ENCODE assay signal across 22 cellular contexts in the genomic region with DNA sequence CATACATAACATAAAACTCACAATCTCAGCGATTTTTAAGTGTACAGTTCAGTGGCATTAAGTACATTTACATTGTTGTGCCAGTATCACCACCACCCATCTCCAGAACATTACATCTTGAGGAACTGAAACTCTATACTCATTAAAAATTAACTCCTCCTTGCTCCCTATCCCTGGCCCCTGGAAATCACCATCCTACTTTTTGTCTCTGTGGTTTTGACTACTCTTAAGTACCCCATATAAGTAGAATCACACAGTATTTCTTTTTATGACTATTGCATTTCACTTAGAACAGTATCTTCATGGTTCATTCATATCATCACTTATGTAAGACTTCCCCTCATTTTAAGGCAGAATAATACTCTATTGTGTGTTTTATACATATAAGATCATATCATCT.
DNase-seq lines count a peak whose midpoint lies in the region; ATAC-seq and TF ChIP-seq lines count a peak whose summit lies in the region.
"Had no signal": no experiment of that assay in that cellular context is flagged by ENCODE, and none has a peak within 500 bp of the region (broad histone marks: within the 10 kb centered on the region; RNA-seq: fewer than 3 reads in every experiment).

No MANE protein-coding gene starts in this region.

- DNase-seq in AG20443 (ENCODE audit: low spot score) (no peak), upper lobe of left lung (no peak)
- no peak for DNase-seq in activated CD4-positive, alpha-beta T cell treated with anti-CD3 and anti-CD28 coated beads for 1 hour
- DNase-seq: ACHN; activated naive CD4-positive, alpha-beta T cell treated with anti-CD3 and anti-CD28 coated beads, Interleukin-2, amount 50 U/mL, for 16 hours; aorta; central memory CD4-positive, alpha-beta T cell; dorsolateral prefrontal cortex; H7; hippocampal formation; NCI-H146; NCI-H748 treated with DMSO at 0.1 percent for 48 hours; posterior cingulate gyrus; Right ventricle myocardium superior had no signal

- no peak overlapping the region for H3K27ac ChIP-seq in upper lobe of left lung
- H3K27ac ChIP-seq: C4-2B, dorsolateral prefrontal cortex, HL-60 had no signal

- TF ChIP-seq EP300 in upper lobe of left lung (IDR thresholded peaks at IDR 0.05) = no peak

- H3K9me3 ChIP-seq in upper lobe of left lung = peaks cover 0 to 6% (median 0%) of the 10 kb centered on the region in 4 donors

- no peaks in the 10 kb centered on the region for H3K27me3 ChIP-seq in upper lobe of left lung

- TF ChIP-seq CTCF in upper lobe of left lung (IDR thresholded peaks at IDR 0.05) = no peak

- no peaks in the 10 kb centered on the region for H3K36me3 ChIP-seq in upper lobe of left lung

- H3K4me1 ChIP-seq in upper lobe of left lung = no peaks in the 10 kb centered on the region

- no peak for TF ChIP-seq POLR2A in upper lobe of left lung (IDR thresholded peaks at IDR 0.05)

- WGBS in upper lobe of left lung, 2 donors = 63 to 65% methylated on average over 1 of the region's 1 CpG

- H3K4me3 ChIP-seq in upper lobe of left lung = no peak overlapping the region
- H3K4me3 ChIP-seq: dorsolateral prefrontal cortex had no signal

- ATAC-seq in GM18508 (IDR thresholded peaks at IDR 0.05; ENCODE audit: insufficient read depth, unreplicated experiment) (peak; percentile 74), GM19043 (IDR thresholded peaks at IDR 0.05; ENCODE audit: low read depth, unreplicated experiment) (peak; percentile 60), HG02763 (IDR thresholded peaks at IDR 0.05; ENCODE audit: unreplicated experiment) (peak; percentile 65), HG03457 (IDR thresholded peaks at IDR 0.05; ENCODE audit: unreplicated experiment) (peak; percentile 94), upper lobe of left lung (ENCODE audit: low FRiP score in 2 of 2) (no peak), HG03045 (IDR thresholded peaks at IDR 0.05; ENCODE audit: unreplicated experiment) (no peak)
- ATAC-seq: stimulated activated effector memory CD8-positive, alpha-beta T cell treated with anti-CD3 and anti-CD28 coated beads, Interleukin-12 subunit alpha, Interleukin-12 subunit beta, amount 100 ng/mL, for 72 hours had no signal

Comparison
In these comparisons a context has a peak if more than half of its experiments do, and no peak if none do; other contexts are left out.
1. ATAC-seq: peak in GM18508 (single experiment), GM19043 (single experiment), HG02763 (single experiment) and HG03457 (single experiment); none in upper lobe of left lung (0 of 2) and HG03045 (single experiment).